ENCODE assay signal across 19 cellular contexts in the genomic region with DNA sequence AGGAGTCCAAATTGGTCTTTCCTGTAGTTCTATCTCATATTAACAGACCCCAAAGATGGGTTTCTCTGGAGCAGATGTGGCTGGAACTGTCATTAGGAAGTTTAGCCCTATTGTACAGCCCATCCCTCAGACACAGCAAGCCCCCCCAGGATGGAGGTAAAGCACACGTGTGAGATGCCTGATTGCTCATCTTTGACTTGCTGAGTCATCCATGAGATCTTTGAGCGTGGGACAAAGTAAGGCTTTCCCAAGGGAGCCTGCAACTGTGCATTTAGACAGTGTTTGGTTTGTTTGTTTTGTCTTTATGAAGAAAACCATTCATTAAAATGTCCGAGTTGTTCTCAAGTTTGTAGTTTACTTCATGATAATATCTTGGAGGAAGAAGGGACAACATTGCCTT.
A peak's percentile ranks its signal among the peaks of the same experiment; 100 is the strongest.
DNase-seq lines count a peak whose midpoint lies in the region; ATAC-seq, FAIRE-seq and TF ChIP-seq lines count a peak whose summit lies in the region.
"Had no signal": no experiment of that assay in that cellular context is flagged by ENCODE, and none has a peak within 500 bp of the region (broad histone marks: within the 10 kb centered on the region; RNA-seq: fewer than 3 reads in every experiment).

No MANE protein-coding gene starts in this region.

- H3K4me3 ChIP-seq in A549, result no peak overlapping the region
- no peak overlapping the region for H3K4me3 ChIP-seq in GM23248
- no peak overlapping the region for H3K4me3 ChIP-seq in K562
- no peak overlapping the region for H3K4me3 ChIP-seq in gastrocnemius medialis
- H3K4me3 ChIP-seq in left lung, result no peak overlapping the region
- H3K4me3 ChIP-seq: GM12878 had no signal

- in situ Hi-C loops in GM23248 (cut with MboI) (no loop called here), K562 (cut with MboI) (no loop called here), gastrocnemius medialis (cut with MboI; ENCODE audit: low sequenced_read_pairs in 4 of 4) (no loop called here)

- H3K9me1 ChIP-seq in K562 (ENCODE audit: control insufficient read depth, insufficient read depth, low read length), result no peaks in the 10 kb centered on the region

- no peaks in the 10 kb centered on the region for H3K9me2 ChIP-seq in GM23248 (ENCODE audit: insufficient read depth)

- ATAC-seq in A549 (no peak), K562 (no peak), foreskin keratinocyte (peak; percentile 35), HG02981 (IDR thresholded peaks at IDR 0.05; ENCODE audit: unreplicated experiment) (no peak), gastrocnemius medialis (no peak), left lung (no peak)
- ATAC-seq: GM12878 had no signal

- no peak overlapping the region for H3K9ac ChIP-seq in GM23248
- H3K9ac ChIP-seq in K562 (ENCODE audit: insufficient read depth in 1 of 2, low read depth in 2 of 2, low read length in 2 of 2), result no peak overlapping the region

- H4K20me1 ChIP-seq in GM23248 (ENCODE audit: insufficient read depth) (no peaks in the 10 kb centered on the region), K562 (replicated peaks; ENCODE audit: control insufficient read depth, insufficient read depth, low read length) (no peaks in the 10 kb centered on the region)

- intact Hi-C loops in K562 (cut with micrococcal nuclease) (no loop called here), gastrocnemius medialis (cut with DNase I; ENCODE audit: low total_unique reads) (no loop called here), left lung (cut with DNase I) (no loop called here)

- H3K9me3 ChIP-seq in A549, result no peaks in the 10 kb centered on the region
- H3K9me3 ChIP-seq in GM23248 (ENCODE audit: low read depth), result no peaks in the 10 kb centered on the region
- H3K9me3 ChIP-seq in K562 (replicated peaks; ENCODE audit: control insufficient read depth, insufficient read depth, low read depth, low read length), result no peaks in the 10 kb centered on the region
- no peaks in the 10 kb centered on the region for H3K9me3 ChIP-seq in gastrocnemius medialis
- H3K9me3 ChIP-seq in left lung, result no peaks in the 10 kb centered on the region

- H3K27ac ChIP-seq in A549 (no peak overlapping the region), GM23248 (no peak overlapping the region), K562 (ENCODE audit: extremely low read depth, low read depth, low read length) (no peak overlapping the region), foreskin keratinocyte (no peak overlapping the region), gastrocnemius medialis (no peak overlapping the region), left lung (no peak overlapping the region)

- H3K79me2 ChIP-seq in GM23248 (ENCODE audit: insufficient read depth) (no peaks in the 10 kb centered on the region), K562 (ENCODE audit: control insufficient read depth, insufficient read depth, low read length) (no peaks in the 10 kb centered on the region)

- WGBS in A549 (ENCODE audit: missing lambda C conversion rate), result 0% methylated on average over 3 of the region's 3 CpGs
- WGBS in GM23248 (ENCODE audit: low coverage in 1 of 2, low lambda C conversion rate in 2 of 2, missing lambda C conversion rate in 2 of 2), 2 experiments, result 5 to 12% methylated on average over 3 of the region's 3 CpGs
- 0% methylated on average over 3 of the region's 3 CpGs for WGBS in K562 (ENCODE audit: insufficient coverage, low coverage, missing lambda C conversion rate)

- H3K4me2 ChIP-seq in A549, result no peak overlapping the region
- no peak overlapping the region for H3K4me2 ChIP-seq in GM23248 (ENCODE audit: unreplicated experiment)
- no peak overlapping the region for H3K4me2 ChIP-seq in K562 (ENCODE audit: insufficient read depth, low read length)

- no TSS peak for BruUV-seq in K562 (replicated peaks; lab: Mats Ljungman, UMichigan)

- TF ChIP-seq EP300 in A549 (IDR thresholded peaks at IDR 0.05), result no peak
- no peak for TF ChIP-seq EP300 in K562 (IDR thresholded peaks at IDR 0.05; ENCODE audit: low read length)

- DNase-seq in A549 (ENCODE audit: low read depth in 1 of 2, low spot score in 1 of 2) (no peak), GM23248 (peak; percentile 24), K562 (ENCODE audit: extremely low read depth in 1 of 4, low spot score in 3 of 4) (no peak), foreskin keratinocyte (peak; percentile 1 to 5), DMS79 (lab: John Stamatoyannopoulos, UW) (no peak), gastrocnemius medialis (no peak), left lung (no peak)
- DNase-seq: AML-193; CD4-positive, CD25-positive, alpha-beta regulatory T cell; GDM1; NCI-H1436; NCI-H2029; NCI-H2171; NCI-H446 treated with DMSO at 0.1 percent for 48 hours; NCI-H748 treated with DMSO at 0.1 percent for 48 hours; OCI-M1; SW 1271 had no signal

- TF ChIP-seq POLR2A in A549 (IDR thresholded peaks at IDR 0.05; ENCODE audit: low read length) (no peak), K562 (conservative IDR thresholded peaks at IDR 0.05) (no peak), gastrocnemius medialis (IDR thresholded peaks at IDR 0.05) (no peak)

- H2AFZ ChIP-seq in GM23248 (no peak overlapping the region), K562 (ENCODE audit: low read depth, low read length) (no peak overlapping the region)

- FAIRE-seq in A549 (lab: Jason Lieb, UNC), result no peak
- FAIRE-seq in K562 (lab: Jason Lieb, UNC), result no peak
- FAIRE-seq: GM12878 had no signal

- H3K4me1 ChIP-seq in A549 (no peaks in the 10 kb centered on the region), GM23248 (ENCODE audit: insufficient read depth) (no peaks in the 10 kb centered on the region), K562 (replicated peaks in 1 of 2; ENCODE audit: control insufficient read depth in 2 of 2, insufficient read depth in 2 of 2, low read length in 2 of 2) (no peaks in the 10 kb centered on the region), foreskin keratinocyte (no peaks in the 10 kb centered on the region), gastrocnemius medialis (no peaks in the 10 kb centered on the region), left lung (no peaks in the 10 kb centered on the region)

- TF ChIP-seq CTCF in A549 (IDR thresholded peaks at IDR 0.05) (no peak), K562 (IDR thresholded peaks at IDR 0.05 in 2 of 3, conservative IDR thresholded peaks at IDR 0.05 in 1 of 3; ENCODE audit: insufficient read depth in 2 of 3, low read depth in 1 of 3, low read length in 3 of 3) (no peak), foreskin keratinocyte (conservative IDR thresholded peaks at IDR 0.05) (no peak), gastrocnemius medialis (IDR thresholded peaks at IDR 0.05 in 4 of 5, conservative IDR thresholded peaks at IDR 0.05 in 1 of 5) (no peak), left lung (IDR thresholded peaks at IDR 0.05) (no peak)

- TF ChIP-seq RAD21 in A549 (conservative IDR thresholded peaks at IDR 0.05 in 1 of 2, IDR thresholded peaks at IDR 0.05 in 1 of 2) (no peak), K562 (CRISPR knock-in tag; conservative IDR thresholded peaks at IDR 0.05 in 1 of 2, IDR thresholded peaks at IDR 0.05 in 1 of 2) (no peak)

- POLR2A ChIA-PET in A549 (lab: Yijun Ruan, JAX), result no interaction called here
- POLR2A ChIA-PET in K562 (lab: Yijun Ruan, JAX), result no interaction called here

- no peaks in the 10 kb centered on the region for H3K36me3 ChIP-seq in GM23248 (ENCODE audit: low read depth)
- no peaks in the 10 kb centered on the region for H3K36me3 ChIP-seq in K562 (ENCODE audit: control insufficient read depth, insufficient read depth, low read length)
- H3K36me3 ChIP-seq in gastrocnemius medialis, result no peaks in the 10 kb centered on the region
- H3K36me3 ChIP-seq in left lung, result no peaks in the 10 kb centered on the region

- H3K27me3 ChIP-seq in GM23248 (replicated peaks; ENCODE audit: insufficient read depth) (no peaks in the 10 kb centered on the region; the same call in 1 of the 2 replicates), K562 (ENCODE audit: control insufficient read depth in 2 of 2, insufficient read depth in 2 of 2, low read length in 2 of 2) (no peaks in the 10 kb centered on the region), foreskin keratinocyte (peaks cover 69% of the 10 kb centered on the region), gastrocnemius medialis (no peaks in the 10 kb centered on the region), left lung (no peaks in the 10 kb centered on the region)

- no peaks in the 10 kb centered on the region for H3F3A ChIP-seq in GM23248 (ENCODE audit: insufficient read depth)

- CTCF ChIA-PET in A549 (lab: Yijun Ruan, JAX) (no interaction called here), K562 (lab: Yijun Ruan, JAX; ENCODE audit: low intra/inter-chr PET ratio) (no interaction called here)

TF ChIP-seq in A549, 52 proteins besides CTCF, POLR2A, EP300 and RAD21:
- TF ChIP-seq, protein P1, sequence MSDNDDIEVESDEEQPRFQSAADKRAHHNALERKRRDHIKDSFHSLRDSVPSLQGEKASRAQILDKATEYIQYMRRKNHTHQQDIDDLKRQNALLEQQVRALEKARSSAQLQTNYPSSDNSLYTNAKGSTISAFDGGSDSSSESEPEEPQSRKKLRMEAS (IDR thresholded peaks at IDR 0.05), result no peak
- TF ChIP-seq, protein P2, sequence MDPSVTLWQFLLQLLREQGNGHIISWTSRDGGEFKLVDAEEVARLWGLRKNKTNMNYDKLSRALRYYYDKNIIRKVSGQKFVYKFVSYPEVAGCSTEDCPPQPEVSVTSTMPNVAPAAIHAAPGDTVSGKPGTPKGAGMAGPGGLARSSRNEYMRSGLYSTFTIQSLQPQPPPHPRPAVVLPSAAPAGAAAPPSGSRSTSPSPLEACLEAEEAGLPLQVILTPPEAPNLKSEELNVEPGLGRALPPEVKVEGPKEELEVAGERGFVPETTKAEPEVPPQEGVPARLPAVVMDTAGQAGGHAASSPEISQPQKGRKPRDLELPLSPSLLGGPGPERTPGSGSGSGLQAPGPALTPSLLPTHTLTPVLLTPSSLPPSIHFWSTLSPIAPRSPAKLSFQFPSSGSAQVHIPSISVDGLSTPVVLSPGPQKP (IDR thresholded peaks at IDR 0.05; ENCODE audit: low read depth, low read length), result no peak
- TF ChIP-seq MAFK (IDR thresholded peaks at IDR 0.05; ENCODE audit: partially characterized antibody) (peak; percentile 19), FOXS1 (CRISPR knock-in tag; IDR thresholded peaks at IDR 0.05) (no peak)

TF ChIP-seq in K562, 482 proteins besides CTCF, POLR2A, EP300 and RAD21:
- TF ChIP-seq MAZ (CRISPR knock-in tag; conservative IDR thresholded peaks at IDR 0.05 in 1 of 2, IDR thresholded peaks at IDR 0.05 in 1 of 2) (no peak), MAFG (tag; conservative IDR thresholded peaks at IDR 0.05) (peak; percentile 35; the same call in 1 of the 2 replicates), NFE2 (IDR thresholded peaks at IDR 0.05; ENCODE audit: low read depth) (peak; percentile 56), ZNF583 (CRISPR knock-in tag; IDR thresholded peaks at IDR 0.05) (no peak)

Comparison
In these comparisons a context has a peak if more than half of its experiments do, and no peak if none do; other contexts are left out.
1. DNase-seq: peak in GM23248 (single experiment) and foreskin keratinocyte (2 of 2); none in A549 (0 of 2), K562 (0 of 4), DMS79 (single experiment), gastrocnemius medialis (0 of 2) and left lung (0 of 2).
2. Of the 35 proteins assayed by ChIP-seq in both K562 and A549: peak only in K562: none; only in A549: MAFK; in both: none; in neither: 34.